In the genomic region with DNA sequence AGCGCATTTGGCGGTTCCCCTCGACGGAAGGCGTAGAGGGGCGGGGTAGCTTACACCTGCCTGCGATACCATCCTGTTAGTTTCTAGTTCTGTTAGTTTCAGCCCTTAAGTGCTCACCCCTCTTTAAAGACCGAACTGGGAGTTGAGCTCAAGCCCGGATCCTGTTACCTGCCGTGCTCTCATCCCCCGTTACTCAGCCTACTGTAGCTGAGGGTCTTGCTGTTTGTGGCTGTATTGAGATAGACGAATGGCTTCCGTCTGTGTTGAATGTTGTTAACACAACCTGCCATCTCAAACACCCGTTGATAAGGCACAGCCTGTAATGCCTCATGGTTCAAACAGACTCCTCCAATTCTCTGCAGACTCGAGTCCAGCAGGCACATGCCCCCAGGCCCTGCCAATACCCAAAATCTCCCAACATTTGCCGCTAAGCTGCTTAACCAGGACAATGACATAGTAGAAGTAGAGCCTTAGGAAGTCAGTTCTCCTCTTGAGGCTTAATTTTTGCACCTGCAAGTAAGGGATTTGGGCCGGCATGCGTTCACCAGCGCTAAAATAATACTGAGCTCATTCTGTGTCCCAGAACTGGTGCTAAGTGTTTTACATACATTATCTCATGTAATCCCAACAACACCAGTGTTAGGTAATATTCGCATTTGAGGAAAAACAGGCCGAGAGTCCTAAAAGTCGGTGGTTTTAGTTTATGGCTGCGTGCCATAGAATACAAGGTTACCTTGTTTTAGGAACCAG, we compare ENCODE assay signal across 1 cellular context.
TF ChIP-seq lines count a peak whose summit lies in the region.

No MANE protein-coding gene starts in this region.

TF ChIP-seq in HepG2, 621 proteins besides CTCF, POLR2A, EP300 and RAD21 (continued from another document and continues in another):
- no peak for TF ChIP-seq HDAC6 (IDR thresholded peaks at IDR 0.05; ENCODE audit: low read depth, low read length)
- no peak for TF ChIP-seq NFATC3 (CRISPR knock-in tag; IDR thresholded peaks at IDR 0.05)
- TF ChIP-seq, protein P1, sequence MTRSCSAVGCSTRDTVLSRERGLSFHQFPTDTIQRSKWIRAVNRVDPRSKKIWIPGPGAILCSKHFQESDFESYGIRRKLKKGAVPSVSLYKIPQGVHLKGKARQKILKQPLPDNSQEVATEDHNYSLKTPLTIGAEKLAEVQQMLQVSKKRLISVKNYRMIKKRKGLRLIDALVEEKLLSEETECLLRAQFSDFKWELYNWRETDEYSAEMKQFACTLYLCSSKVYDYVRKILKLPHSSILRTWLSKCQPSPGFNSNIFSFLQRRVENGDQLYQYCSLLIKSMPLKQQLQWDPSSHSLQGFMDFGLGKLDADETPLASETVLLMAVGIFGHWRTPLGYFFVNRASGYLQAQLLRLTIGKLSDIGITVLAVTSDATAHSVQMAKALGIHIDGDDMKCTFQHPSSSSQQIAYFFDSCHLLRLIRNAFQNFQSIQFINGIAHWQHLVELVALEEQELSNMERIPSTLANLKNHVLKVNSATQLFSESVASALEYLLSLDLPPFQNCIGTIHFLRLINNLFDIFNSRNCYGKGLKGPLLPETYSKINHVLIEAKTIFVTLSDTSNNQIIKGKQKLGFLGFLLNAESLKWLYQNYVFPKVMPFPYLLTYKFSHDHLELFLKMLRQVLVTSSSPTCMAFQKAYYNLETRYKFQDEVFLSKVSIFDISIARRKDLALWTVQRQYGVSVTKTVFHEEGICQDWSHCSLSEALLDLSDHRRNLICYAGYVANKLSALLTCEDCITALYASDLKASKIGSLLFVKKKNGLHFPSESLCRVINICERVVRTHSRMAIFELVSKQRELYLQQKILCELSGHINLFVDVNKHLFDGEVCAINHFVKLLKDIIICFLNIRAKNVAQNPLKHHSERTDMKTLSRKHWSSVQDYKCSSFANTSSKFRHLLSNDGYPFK (CRISPR knock-in tag; IDR thresholded peaks at IDR 0.05; ENCODE audit: borderline replicate concordance) = 0 out of 2 replicates have a peak, but pooled peaks have one; percentile 7
- no peak for TF ChIP-seq CEBPB (IDR thresholded peaks at IDR 0.05; ENCODE audit: borderline replicate concordance, low read depth, low read length)
- no peak for TF ChIP-seq ZNF205 (CRISPR knock-in tag; IDR thresholded peaks at IDR 0.05)
- TF ChIP-seq, protein P2, sequence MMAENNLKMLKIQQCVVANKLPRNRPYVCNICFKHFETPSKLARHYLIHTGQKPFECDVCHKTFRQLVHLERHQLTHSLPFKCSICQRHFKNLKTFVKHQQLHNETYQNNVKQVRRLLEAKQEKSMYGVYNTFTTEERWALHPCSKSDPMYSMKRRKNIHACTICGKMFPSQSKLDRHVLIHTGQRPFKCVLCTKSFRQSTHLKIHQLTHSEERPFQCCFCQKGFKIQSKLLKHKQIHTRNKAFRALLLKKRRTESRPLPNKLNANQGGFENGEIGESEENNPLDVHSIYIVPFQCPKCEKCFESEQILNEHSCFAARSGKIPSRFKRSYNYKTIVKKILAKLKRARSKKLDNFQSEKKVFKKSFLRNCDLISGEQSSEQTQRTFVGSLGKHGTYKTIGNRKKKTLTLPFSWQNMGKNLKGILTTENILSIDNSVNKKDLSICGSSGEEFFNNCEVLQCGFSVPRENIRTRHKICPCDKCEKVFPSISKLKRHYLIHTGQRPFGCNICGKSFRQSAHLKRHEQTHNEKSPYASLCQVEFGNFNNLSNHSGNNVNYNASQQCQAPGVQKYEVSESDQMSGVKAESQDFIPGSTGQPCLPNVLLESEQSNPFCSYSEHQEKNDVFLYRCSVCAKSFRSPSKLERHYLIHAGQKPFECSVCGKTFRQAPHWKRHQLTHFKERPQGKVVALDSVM (CRISPR knock-in tag; IDR thresholded peaks at IDR 0.05) = no peak
- TF ChIP-seq, protein P3, sequence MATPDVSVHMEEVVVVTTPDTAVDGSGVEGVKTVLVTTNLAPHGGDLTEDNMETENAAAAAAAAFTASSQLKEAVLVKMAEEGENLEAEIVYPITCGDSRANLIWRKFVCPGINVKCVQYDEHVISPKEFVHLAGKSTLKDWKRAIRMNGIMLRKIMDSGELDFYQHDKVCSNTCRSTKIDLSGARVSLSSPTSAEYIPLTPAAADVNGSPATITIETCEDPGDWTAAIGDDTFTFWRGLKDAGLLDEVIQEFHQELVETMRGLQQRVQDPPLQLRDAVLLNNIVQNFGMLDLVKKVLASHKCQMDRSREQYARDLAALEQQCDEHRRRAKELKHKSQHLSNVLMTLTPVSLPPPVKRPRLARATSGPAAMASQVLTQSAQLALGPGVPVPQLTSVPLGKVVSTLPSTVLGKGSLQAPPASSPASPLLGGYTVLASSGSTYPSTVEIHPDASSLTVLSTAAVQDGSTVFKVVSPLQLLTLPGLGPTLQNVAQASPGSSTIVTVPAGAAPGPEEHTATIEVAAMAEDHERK (CRISPR knock-in tag; IDR thresholded peaks at IDR 0.05; ENCODE audit: low read depth) = no peak
- no peak for TF ChIP-seq SIX1 (CRISPR knock-in tag; IDR thresholded peaks at IDR 0.05; ENCODE audit: borderline replicate concordance)
- TF ChIP-seq ZFP90 (CRISPR knock-in tag; IDR thresholded peaks at IDR 0.05; ENCODE audit: borderline replicate concordance) = no peak
- no peak for TF ChIP-seq MAF1 (CRISPR knock-in tag; IDR thresholded peaks at IDR 0.05; ENCODE audit: borderline replicate concordance)
- TF ChIP-seq PRPF4 (IDR thresholded peaks at IDR 0.05; ENCODE audit: low read depth, low read length, poor library complexity, severe bottlenecking) = no peak
- no peak for TF ChIP-seq CCAR2 (optimal IDR thresholded peaks at IDR 0.05; ENCODE audit: low read depth, low read length)
- TF ChIP-seq HOXA3 (CRISPR knock-in tag; IDR thresholded peaks at IDR 0.05) = no peak
- TF ChIP-seq, protein P4, sequence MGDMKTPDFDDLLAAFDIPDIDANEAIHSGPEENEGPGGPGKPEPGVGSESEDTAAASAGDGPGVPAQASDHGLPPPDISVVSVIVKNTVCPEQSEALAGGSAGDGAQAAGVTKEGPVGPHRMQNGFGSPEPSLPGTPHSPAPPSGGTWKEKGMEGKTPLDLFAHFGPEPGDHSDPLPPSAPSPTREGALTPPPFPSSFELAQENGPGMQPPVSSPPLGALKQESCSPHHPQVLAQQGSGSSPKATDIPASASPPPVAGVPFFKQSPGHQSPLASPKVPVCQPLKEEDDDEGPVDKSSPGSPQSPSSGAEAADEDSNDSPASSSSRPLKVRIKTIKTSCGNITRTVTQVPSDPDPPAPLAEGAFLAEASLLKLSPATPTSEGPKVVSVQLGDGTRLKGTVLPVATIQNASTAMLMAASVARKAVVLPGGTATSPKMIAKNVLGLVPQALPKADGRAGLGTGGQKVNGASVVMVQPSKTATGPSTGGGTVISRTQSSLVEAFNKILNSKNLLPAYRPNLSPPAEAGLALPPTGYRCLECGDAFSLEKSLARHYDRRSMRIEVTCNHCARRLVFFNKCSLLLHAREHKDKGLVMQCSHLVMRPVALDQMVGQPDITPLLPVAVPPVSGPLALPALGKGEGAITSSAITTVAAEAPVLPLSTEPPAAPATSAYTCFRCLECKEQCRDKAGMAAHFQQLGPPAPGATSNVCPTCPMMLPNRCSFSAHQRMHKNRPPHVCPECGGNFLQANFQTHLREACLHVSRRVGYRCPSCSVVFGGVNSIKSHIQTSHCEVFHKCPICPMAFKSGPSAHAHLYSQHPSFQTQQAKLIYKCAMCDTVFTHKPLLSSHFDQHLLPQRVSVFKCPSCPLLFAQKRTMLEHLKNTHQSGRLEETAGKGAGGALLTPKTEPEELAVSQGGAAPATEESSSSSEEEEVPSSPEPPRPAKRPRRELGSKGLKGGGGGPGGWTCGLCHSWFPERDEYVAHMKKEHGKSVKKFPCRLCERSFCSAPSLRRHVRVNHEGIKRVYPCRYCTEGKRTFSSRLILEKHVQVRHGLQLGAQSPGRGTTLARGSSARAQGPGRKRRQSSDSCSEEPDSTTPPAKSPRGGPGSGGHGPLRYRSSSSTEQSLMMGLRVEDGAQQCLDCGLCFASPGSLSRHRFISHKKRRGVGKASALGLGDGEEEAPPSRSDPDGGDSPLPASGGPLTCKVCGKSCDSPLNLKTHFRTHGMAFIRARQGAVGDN (CRISPR knock-in tag; IDR thresholded peaks at IDR 0.05) = peak; percentile 53; the same call in 1 of the 2 replicates
- TF ChIP-seq ZNF12 (CRISPR knock-in tag; IDR thresholded peaks at IDR 0.05) = no peak
- no peak for TF ChIP-seq JARID2 (CRISPR knock-in tag; IDR thresholded peaks at IDR 0.05; ENCODE audit: insufficient replicate concordance)
- TF ChIP-seq, protein P5, sequence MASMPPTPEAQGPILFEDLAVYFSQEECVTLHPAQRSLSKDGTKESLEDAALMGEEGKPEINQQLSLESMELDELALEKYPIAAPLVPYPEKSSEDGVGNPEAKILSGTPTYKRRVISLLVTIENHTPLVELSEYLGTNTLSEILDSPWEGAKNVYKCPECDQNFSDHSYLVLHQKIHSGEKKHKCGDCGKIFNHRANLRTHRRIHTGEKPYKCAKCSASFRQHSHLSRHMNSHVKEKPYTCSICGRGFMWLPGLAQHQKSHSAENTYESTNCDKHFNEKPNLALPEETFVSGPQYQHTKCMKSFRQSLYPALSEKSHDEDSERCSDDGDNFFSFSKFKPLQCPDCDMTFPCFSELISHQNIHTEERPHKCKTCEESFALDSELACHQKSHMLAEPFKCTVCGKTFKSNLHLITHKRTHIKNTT (CRISPR knock-in tag; IDR thresholded peaks at IDR 0.05) = no peak
- no peak for TF ChIP-seq WIZ (CRISPR knock-in tag; IDR thresholded peaks at IDR 0.05)
- TF ChIP-seq, protein P6, sequence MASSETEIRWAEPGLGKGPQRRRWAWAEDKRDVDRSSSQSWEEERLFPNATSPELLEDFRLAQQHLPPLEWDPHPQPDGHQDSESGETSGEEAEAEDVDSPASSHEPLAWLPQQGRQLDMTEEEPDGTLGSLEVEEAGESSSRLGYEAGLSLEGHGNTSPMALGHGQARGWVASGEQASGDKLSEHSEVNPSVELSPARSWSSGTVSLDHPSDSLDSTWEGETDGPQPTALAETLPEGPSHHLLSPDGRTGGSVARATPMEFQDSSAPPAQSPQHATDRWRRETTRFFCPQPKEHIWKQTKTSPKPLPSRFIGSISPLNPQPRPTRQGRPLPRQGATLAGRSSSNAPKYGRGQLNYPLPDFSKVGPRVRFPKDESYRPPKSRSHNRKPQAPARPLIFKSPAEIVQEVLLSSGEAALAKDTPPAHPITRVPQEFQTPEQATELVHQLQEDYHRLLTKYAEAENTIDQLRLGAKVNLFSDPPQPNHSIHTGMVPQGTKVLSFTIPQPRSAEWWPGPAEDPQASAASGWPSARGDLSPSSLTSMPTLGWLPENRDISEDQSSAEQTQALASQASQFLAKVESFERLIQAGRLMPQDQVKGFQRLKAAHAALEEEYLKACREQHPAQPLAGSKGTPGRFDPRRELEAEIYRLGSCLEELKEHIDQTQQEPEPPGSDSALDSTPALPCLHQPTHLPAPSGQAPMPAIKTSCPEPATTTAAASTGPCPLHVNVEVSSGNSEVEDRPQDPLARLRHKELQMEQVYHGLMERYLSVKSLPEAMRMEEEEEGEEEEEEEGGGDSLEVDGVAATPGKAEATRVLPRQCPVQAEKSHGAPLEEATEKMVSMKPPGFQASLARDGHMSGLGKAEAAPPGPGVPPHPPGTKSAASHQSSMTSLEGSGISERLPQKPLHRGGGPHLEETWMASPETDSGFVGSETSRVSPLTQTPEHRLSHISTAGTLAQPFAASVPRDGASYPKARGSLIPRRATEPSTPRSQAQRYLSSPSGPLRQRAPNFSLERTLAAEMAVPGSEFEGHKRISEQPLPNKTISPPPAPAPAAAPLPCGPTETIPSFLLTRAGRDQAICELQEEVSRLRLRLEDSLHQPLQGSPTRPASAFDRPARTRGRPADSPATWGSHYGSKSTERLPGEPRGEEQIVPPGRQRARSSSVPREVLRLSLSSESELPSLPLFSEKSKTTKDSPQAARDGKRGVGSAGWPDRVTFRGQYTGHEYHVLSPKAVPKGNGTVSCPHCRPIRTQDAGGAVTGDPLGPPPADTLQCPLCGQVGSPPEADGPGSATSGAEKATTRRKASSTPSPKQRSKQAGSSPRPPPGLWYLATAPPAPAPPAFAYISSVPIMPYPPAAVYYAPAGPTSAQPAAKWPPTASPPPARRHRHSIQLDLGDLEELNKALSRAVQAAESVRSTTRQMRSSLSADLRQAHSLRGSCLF (CRISPR knock-in tag; IDR thresholded peaks at IDR 0.05; ENCODE audit: borderline replicate concordance) = no peak
- TF ChIP-seq SCMH1 (CRISPR knock-in tag; IDR thresholded peaks at IDR 0.05; ENCODE audit: borderline replicate concordance) = no peak
- TF ChIP-seq ZNF431 (CRISPR knock-in tag; IDR thresholded peaks at IDR 0.05; ENCODE audit: borderline replicate concordance, low read depth) = no peak
- TF ChIP-seq, protein P7, sequence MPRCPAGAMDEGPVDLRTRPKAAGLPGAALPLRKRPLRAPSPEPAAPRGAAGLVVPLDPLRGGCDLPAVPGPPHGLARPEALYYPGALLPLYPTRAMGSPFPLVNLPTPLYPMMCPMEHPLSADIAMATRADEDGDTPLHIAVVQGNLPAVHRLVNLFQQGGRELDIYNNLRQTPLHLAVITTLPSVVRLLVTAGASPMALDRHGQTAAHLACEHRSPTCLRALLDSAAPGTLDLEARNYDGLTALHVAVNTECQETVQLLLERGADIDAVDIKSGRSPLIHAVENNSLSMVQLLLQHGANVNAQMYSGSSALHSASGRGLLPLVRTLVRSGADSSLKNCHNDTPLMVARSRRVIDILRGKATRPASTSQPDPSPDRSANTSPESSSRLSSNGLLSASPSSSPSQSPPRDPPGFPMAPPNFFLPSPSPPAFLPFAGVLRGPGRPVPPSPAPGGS (CRISPR knock-in tag; IDR thresholded peaks at IDR 0.05) = 0 out of 2 replicates have a peak, but pooled peaks have one; percentile 15
- no peak for TF ChIP-seq RORA (CRISPR knock-in tag; IDR thresholded peaks at IDR 0.05)
- TF ChIP-seq FIP1L1 (IDR thresholded peaks at IDR 0.05; ENCODE audit: borderline replicate concordance, insufficient read depth, low read depth, low read length) = no peak
- TF ChIP-seq HNRNPL (IDR thresholded peaks at IDR 0.05; ENCODE audit: low read depth, low read length) = no peak
- no peak for TF ChIP-seq IRF2 (CRISPR knock-in tag; IDR thresholded peaks at IDR 0.05)
- TF ChIP-seq ZNF563 (CRISPR knock-in tag; IDR thresholded peaks at IDR 0.05) = no peak
- no peak for TF ChIP-seq ZNF768 (CRISPR knock-in tag; IDR thresholded peaks at IDR 0.05)
- TF ChIP-seq BRD4 (CRISPR knock-in tag; IDR thresholded peaks at IDR 0.05) = no peak
